In the genomic region with DNA sequence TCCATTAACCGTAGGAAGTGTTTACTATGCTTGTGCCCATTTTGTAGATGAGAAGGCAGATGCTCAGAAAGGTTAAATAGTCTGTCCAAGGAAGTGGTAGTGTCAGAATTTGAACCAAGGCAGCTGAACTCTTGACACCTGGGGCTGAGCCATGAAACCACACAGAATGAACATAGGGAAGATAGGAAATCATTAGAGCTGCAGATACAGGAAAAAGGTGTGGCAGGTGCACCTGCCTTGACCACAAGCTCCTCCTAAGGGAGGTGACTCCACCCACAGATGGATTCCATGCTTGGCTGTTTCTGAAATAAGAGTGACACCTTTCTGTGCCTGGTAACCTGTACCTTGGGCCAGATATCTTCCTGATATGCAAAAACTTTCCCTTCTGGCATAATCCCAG, we compare ENCODE assay signal across 13 cellular contexts.
"Had no signal": no experiment of that assay in that cellular context is flagged by ENCODE, and none has a peak within 500 bp of the region (broad histone marks: within the 10 kb centered on the region; RNA-seq: fewer than 3 reads in every experiment).

No MANE protein-coding gene starts in this region.

- H3K4me2 ChIP-seq: smooth muscle cell had no signal

- ATAC-seq: heart right ventricle; natural killer cell treated with Interleukin-12 subunit alpha and Interleukin-12 subunit beta and Interleukin-15 and Interleukin-18, amount 100 ng/mL, for 72 hours; right cardiac atrium had no signal

- H3K4me3 ChIP-seq: heart right ventricle, smooth muscle cell, thyroid gland, uterus had no signal

- H3K4me1 ChIP-seq: heart right ventricle, thyroid gland, uterus had no signal

- DNase-seq: activated CD4-positive, alpha-beta T cell treated with anti-CD3 and anti-CD28 coated beads, Interleukin-2, amount 50 U/mL, for 4 hours; activated naive CD4-positive, alpha-beta T cell treated with anti-CD3 and anti-CD28 coated beads, Interleukin-2, amount 50 U/mL, for 16 hours; activated T-cell treated with anti-CD3 and anti-CD28 coated beads, Interleukin-2, amount 50 U/mL, for 1 hour; caudate nucleus; cortex of kidney; effector CD8-positive, alpha-beta T cell; heart right ventricle; nucleus accumbens; right cardiac atrium; thyroid gland; uterus had no signal

- H3K9me3 ChIP-seq: heart right ventricle, thyroid gland, uterus had no signal

- H3K27ac ChIP-seq: heart right ventricle, thyroid gland, uterus had no signal

- H3K36me3 ChIP-seq: heart right ventricle, thyroid gland, uterus had no signal

- H3K27me3 ChIP-seq: thyroid gland, uterus had no signal
